In the genomic region with DNA sequence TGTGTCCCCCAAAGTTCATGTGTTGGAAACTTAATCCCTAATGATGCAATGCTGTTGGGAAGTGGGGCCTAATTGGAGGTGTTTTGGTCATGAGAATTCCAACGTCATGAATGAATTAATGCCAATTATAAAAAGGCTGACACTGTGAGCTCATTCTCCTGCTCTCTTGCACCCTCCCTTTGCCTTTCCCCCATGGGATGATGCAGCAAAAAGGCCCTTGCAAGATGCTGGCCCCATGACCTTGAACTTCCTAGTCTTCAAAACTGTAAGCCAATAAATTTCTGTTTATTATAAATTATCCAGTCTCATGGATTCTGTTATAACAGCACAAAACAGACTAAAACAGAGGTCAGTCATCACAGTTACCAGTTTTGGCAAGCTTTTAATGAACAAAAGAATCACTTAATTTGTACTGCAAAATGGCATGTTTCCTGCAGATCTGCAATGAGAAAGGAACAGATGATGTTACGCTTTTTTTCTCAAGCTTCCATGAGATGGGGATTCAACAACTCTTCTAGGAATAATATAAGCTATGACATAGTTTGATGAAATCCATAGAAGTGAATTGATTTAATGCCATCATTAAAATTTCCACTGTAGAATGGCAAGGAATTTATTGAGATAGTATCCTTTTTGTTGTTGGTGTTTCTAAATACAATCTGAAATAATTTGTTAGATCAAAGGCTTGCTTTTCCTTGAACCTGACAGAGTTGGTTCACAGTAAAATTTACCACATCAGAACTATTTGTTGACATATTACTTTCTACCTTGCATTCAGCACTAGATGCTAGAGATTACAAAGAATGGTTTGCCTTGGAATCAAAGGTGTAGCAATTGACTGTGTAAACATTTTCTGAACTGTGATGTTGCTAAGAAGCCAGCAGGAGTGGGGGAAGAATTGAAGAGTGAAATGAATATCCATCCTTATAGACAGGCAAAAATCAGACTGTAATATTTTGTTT, we compare ENCODE assay signal across 20 cellular contexts. TPM values are rescaled to one million over a fixed set of nuclear protein-coding genes. Genes with fewer than 3 reads are reported as not detected.
A peak's percentile ranks its signal among the peaks of the same experiment; 100 is the strongest.
DNase-seq lines count a peak whose midpoint lies in the region; ATAC-seq and TF ChIP-seq lines count a peak whose summit lies in the region.
"Had no signal": no experiment of that assay in that cellular context is flagged by ENCODE, and none has a peak within 500 bp of the region (broad histone marks: within the 10 kb centered on the region; RNA-seq: fewer than 3 reads in every experiment).

No MANE protein-coding gene starts in this region.

- TF ChIP-seq CTCF in LNCaP clone FGC (IDR thresholded peaks at IDR 0.05; ENCODE audit: control insufficient read depth, extremely low read depth, insufficient read depth) (no peak), VCaP (conservative IDR thresholded peaks at IDR 0.05) (no peak), sigmoid colon (IDR thresholded peaks at IDR 0.05) (no peak)

- H3K4me3 ChIP-seq in LNCaP clone FGC (ENCODE audit: low read depth, low read length) (no peak overlapping the region), sigmoid colon (no peak overlapping the region)
- H3K4me3 ChIP-seq: adrenal gland, psoas muscle, vagina had no signal

- H3K27me3 ChIP-seq in sigmoid colon: no peaks in the 10 kb centered on the region
- H3K27me3 ChIP-seq: adrenal gland, vagina had no signal

- no peaks in the 10 kb centered on the region for H3K36me3 Mint-ChIP-seq in activated T-cell treated with anti-CD3 and anti-CD28 coated beads, Interleukin-2, amount 50 U/mL, for 24 hours (ENCODE audit: low read depth)
- no peaks in the 10 kb centered on the region for H3K36me3 Mint-ChIP-seq in stimulated activated effector memory CD8-positive, alpha-beta T cell treated with anti-CD3 and anti-CD28 coated beads, Interleukin-12 subunit alpha, Interleukin-12 subunit beta, amount 100 ng/mL, for 72 hours

- TF ChIP-seq POLR2A in sigmoid colon (IDR thresholded peaks at IDR 0.05): no peak

- no peaks in the 10 kb centered on the region for H3K9me3 ChIP-seq in sigmoid colon
- H3K9me3 ChIP-seq: adrenal gland, psoas muscle, vagina had no signal

- DNase-seq in activated T-cell treated with anti-CD3 and anti-CD28 coated beads, Interleukin-2, amount 50 U/mL, for 24 hours: no peak
- DNase-seq in activated T-cell treated with anti-CD3 and anti-CD28 coated beads, Interleukin-2, amount 50 U/mL, for 1 hour: no peak
- DNase-seq in LNCaP clone FGC (ENCODE audit: low read depth) (peak; percentile 70), sigmoid colon (no peak), NCI-H1436 (lab: John Stamatoyannopoulos, UW) (no peak)
- no peak for DNase-seq in stimulated activated effector memory CD8-positive, alpha-beta T cell treated with anti-CD3 and anti-CD28 coated beads, Interleukin-12 subunit alpha, Interleukin-12 subunit beta, amount 100 ng/mL, for 72 hours (ENCODE audit: low spot score in 2 of 2)
- DNase-seq: activated effector memory CD4-positive, alpha-beta T cell treated with Interleukin-2 at 50 U/mL for 16 hours; CD4-positive, alpha-beta T cell; DMS79 treated with DMSO at 0.1 percent for 48 hours; Kasumi-1; NCI-H1092; NCI-H2029 treated with DMSO at 0.1 percent for 48 hours; NCI-H446 treated with DMSO at 0.1 percent for 48 hours; psoas muscle; RPMI8226; WERI-Rb-1 had no signal

- H3K27ac Mint-ChIP-seq in activated T-cell treated with anti-CD3 and anti-CD28 coated beads, Interleukin-2, amount 50 U/mL, for 24 hours: peak overlapping the region; percentile 89
- H3K27ac Mint-ChIP-seq in stimulated activated effector memory CD8-positive, alpha-beta T cell treated with anti-CD3 and anti-CD28 coated beads, Interleukin-12 subunit alpha, Interleukin-12 subunit beta, amount 100 ng/mL, for 72 hours: peak overlapping the region; percentile 74
- H3K27ac Mint-ChIP-seq: CD4-positive, alpha-beta T cell had no signal

- H3K4me3 Mint-ChIP-seq in activated T-cell treated with anti-CD3 and anti-CD28 coated beads, Interleukin-2, amount 50 U/mL, for 24 hours: peak overlapping the region; percentile 0
- H3K4me3 Mint-ChIP-seq in stimulated activated effector memory CD8-positive, alpha-beta T cell treated with anti-CD3 and anti-CD28 coated beads, Interleukin-12 subunit alpha, Interleukin-12 subunit beta, amount 100 ng/mL, for 72 hours: peak overlapping the region; percentile 39
- H3K4me3 Mint-ChIP-seq: CD4-positive, alpha-beta T cell had no signal

- WGBS in sigmoid colon, 2 donors: 46 to 73% methylated on average over 2 of the region's 2 CpGs

- H3K4me1 Mint-ChIP-seq in activated T-cell treated with anti-CD3 and anti-CD28 coated beads, Interleukin-2, amount 50 U/mL, for 24 hours (ENCODE audit: low read depth): peaks cover 37% of the 10 kb centered on the region
- H3K4me1 Mint-ChIP-seq in stimulated activated effector memory CD8-positive, alpha-beta T cell treated with anti-CD3 and anti-CD28 coated beads, Interleukin-12 subunit alpha, Interleukin-12 subunit beta, amount 100 ng/mL, for 72 hours: peaks cover 20% of the 10 kb centered on the region

- intact Hi-C loops in sigmoid colon (cut with DNase I): no loop called here

- H3K36me3 ChIP-seq in sigmoid colon: no peaks in the 10 kb centered on the region
- H3K36me3 ChIP-seq: adrenal gland, vagina, WERI-Rb-1 had no signal

- peak; percentile 57 for ATAC-seq in stimulated activated effector memory CD8-positive, alpha-beta T cell treated with anti-CD3 and anti-CD28 coated beads, Interleukin-12 subunit alpha, Interleukin-12 subunit beta, amount 100 ng/mL, for 72 hours
- ATAC-seq: HCT116, psoas muscle had no signal

- H3K27ac ChIP-seq in VCaP (peak overlapping the region; percentile 59), sigmoid colon (no peak overlapping the region)
- H3K27ac ChIP-seq: psoas muscle, vagina, WERI-Rb-1 had no signal

- no peaks in the 10 kb centered on the region for H3K27me3 Mint-ChIP-seq in activated T-cell treated with anti-CD3 and anti-CD28 coated beads, Interleukin-2, amount 50 U/mL, for 24 hours
- H3K27me3 Mint-ChIP-seq: CD4-positive, alpha-beta T cell had no signal

- no peaks in the 10 kb centered on the region for H3K9me3 Mint-ChIP-seq in activated T-cell treated with anti-CD3 and anti-CD28 coated beads, Interleukin-2, amount 50 U/mL, for 24 hours
- H3K9me3 Mint-ChIP-seq in stimulated activated effector memory CD8-positive, alpha-beta T cell treated with anti-CD3 and anti-CD28 coated beads, Interleukin-12 subunit alpha, Interleukin-12 subunit beta, amount 100 ng/mL, for 72 hours: no peaks in the 10 kb centered on the region
- H3K9me3 Mint-ChIP-seq: CD4-positive, alpha-beta T cell had no signal

- no peaks in the 10 kb centered on the region for H3K4me1 ChIP-seq in sigmoid colon
- H3K4me1 ChIP-seq: adrenal gland, psoas muscle, vagina had no signal

- no peak for TF ChIP-seq EP300 in sigmoid colon (IDR thresholded peaks at IDR 0.05)

RNA-seq across cellular contexts. Expression of a gene that starts 29.3 kb away (rescaled TPM):
- 10 to 100 TPM; 12.9 to 23.5 (median 21.6) TPM for total RNA-seq in sigmoid colon
- polyA plus RNA-seq in sigmoid colon: 100 to 1,000 TPM in 1 of 3 donors, 10 to 100 TPM in 2; 28.9 to 145 (median 92.5) TPM

RNA-seq across cellular contexts. Expression of a gene that starts 35.5 kb away (rescaled TPM):
- total RNA-seq in sigmoid colon: 1 to 10 TPM; 2.1 to 10.0 (median 5.6) TPM
- 1 to 10 TPM; 2.8 to 7.3 (median 6.6) TPM for polyA plus RNA-seq in sigmoid colon
